ENCODE assay signal across 8 cellular contexts in the genomic region with DNA sequence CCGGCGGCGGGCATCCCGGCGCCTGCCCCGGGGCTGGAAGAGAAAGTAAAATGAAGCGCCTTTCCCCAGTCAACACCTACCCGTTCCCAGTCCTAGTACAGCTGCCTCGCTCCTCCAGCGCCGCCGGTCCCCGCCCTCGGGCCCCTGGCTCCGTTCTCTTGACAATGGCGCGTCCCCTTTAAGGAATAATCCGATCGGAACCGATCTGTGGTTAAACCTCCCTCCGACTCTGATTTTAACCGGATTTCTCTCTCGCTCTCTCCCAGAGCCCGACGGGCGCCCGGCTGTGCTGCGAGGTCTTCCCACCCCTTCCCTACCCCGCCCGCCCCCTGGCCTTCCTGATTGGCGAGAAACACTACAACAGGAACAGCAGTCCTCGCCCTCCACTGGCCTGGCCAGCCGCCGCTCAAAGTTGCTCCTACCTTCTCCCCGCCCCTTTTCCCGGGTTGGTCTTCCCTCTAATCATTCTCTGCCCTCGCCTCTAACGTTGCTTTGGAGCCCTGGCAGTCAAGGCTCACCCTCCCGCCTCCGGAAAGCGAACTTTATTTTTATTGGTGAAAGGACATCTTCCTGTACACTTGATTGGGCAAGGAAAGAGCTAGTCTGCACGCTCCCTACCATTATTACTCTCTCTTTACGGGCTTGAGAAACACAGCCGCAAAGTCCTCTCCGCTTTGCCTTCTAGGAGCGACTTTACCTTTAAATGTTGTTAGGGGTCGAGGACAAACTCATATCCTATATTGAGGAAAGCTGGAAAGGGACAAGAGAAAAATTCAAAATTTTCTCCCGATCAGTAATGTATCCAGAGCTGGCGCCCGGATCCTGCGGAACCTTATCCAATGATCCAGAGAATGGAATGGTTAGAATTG. TPM values are rescaled to one million over a fixed set of nuclear protein-coding genes. Genes with fewer than 3 reads are reported as not detected.
A peak's percentile ranks its signal among the peaks of the same experiment; 100 is the strongest.
DNase-seq lines count a peak whose midpoint lies in the region; ATAC-seq, FAIRE-seq and TF ChIP-seq lines count a peak whose summit lies in the region.

A gene (minus strand): TSS at position 282 of the 869 bp plus-strand sequence. CDS start 145,869 bp downstream, outside the sequence.

- H3K79me2 ChIP-seq in trophoblast cell (ENCODE audit: control insufficient read depth, insufficient read depth, low read length, poor library complexity) = peaks cover 11% of the 10 kb centered on the region

- H3K4me1 ChIP-seq in adrenal gland (replicated peaks in 1 of 2) (peaks cover 9 to 32% of the 10 kb centered on the region in 2 donors), trophoblast cell (ENCODE audit: control insufficient read depth in 1 of 2, insufficient read depth in 2 of 2, low read length in 2 of 2) (peaks cover 3 to 9% of the 10 kb centered on the region in 2 experiments)

- peak; percentile 71 for DNase-seq in GM12892 (ENCODE audit: insufficient read length)
- DNase-seq in NCI-H146 (lab: John Stamatoyannopoulos, UW) = peak; percentile 100
- DNase-seq in T-helper 1 cell = peak; percentile 96 to 99 (median 97)
- DNase-seq in adrenal gland = peak; percentile 99 to 100 (median 100)
- DNase-seq in cardiac septum (ENCODE audit: low spot score) = peak; percentile 100
- peak; percentile 100 for DNase-seq in trophoblast cell
- peak; percentile 96 for DNase-seq in type B pancreatic cell (ENCODE audit: extremely low spot score, unreplicated experiment)

- FAIRE-seq in GM12892 (lab: Jason Lieb, UNC) = peak; percentile 94

- no peak within 1 kb of the TSS for H3K23ac ChIP-seq in trophoblast cell (ENCODE audit: low read length)

- WGBS in adrenal gland, 4 donors = 0 to 1% (median 0%) methylated on average over 42 to 51 of the region's 51 CpGs
- no CpG with 5 or more reads among the region's 51 CpGs for WGBS in trophoblast cell (ENCODE audit: extremely low coverage, insufficient coverage, insufficient read length)

- H3K27ac ChIP-seq in adrenal gland = peak within 1 kb of the TSS; percentile 89 to 97 (median 95)
- H3K27ac ChIP-seq in trophoblast cell (ENCODE audit: low read depth, low read length) = peak within 1 kb of the TSS; percentile 92

- peak within 1 kb of the TSS; percentile 45 for H2BK12ac ChIP-seq in trophoblast cell (ENCODE audit: low read length)

- H2BK120ac ChIP-seq in trophoblast cell (ENCODE audit: insufficient read depth, low read length, poor library complexity) = peak within 1 kb of the TSS; percentile 94

- no peaks in the 10 kb centered on the region for H3K27me3 Mint-ChIP-seq in type B pancreatic cell

- intact Hi-C loops in adrenal gland (cut with DNase I) = loop anchor here (10.0 kb wide), 3 partner anchors 55 to 205 kb away; a partner anchor contains a TSS
- intact Hi-C loops in cardiac septum (cut with DNase I) = loop anchor here (1.0 to 10.0 kb wide), 5 partner anchors 51 to 203 kb away; a partner anchor contains a TSS

- H3K18ac ChIP-seq in trophoblast cell (ENCODE audit: low read length) = peak within 1 kb of the TSS; percentile 95

- H3K4ac ChIP-seq in trophoblast cell (ENCODE audit: low read depth, low read length) = peak within 1 kb of the TSS; percentile 90

- no peaks in the 10 kb centered on the region for H3K9me3 ChIP-seq in adrenal gland (replicated peaks in 1 of 3)
- H3K9me3 ChIP-seq in trophoblast cell (ENCODE audit: insufficient read depth, low read depth, low read length) = no peaks in the 10 kb centered on the region

- H2AK5ac ChIP-seq in trophoblast cell (ENCODE audit: low read length) = peak within 1 kb of the TSS; percentile 54

- H3K4me3 ChIP-seq in adrenal gland = peak within 1 kb of the TSS; percentile 80 to 100 (median 93)
- peak within 1 kb of the TSS; percentile 95 for H3K4me3 ChIP-seq in trophoblast cell (ENCODE audit: low read depth, low read length)

- peak; percentile 61; the same call in 1 of the 2 replicates for TF ChIP-seq POLR2A in GM12892 (IDR thresholded peaks at IDR 0.05; ENCODE audit: low read depth, low read length)
- peak; percentile 63 to 94 for TF ChIP-seq POLR2A in adrenal gland (IDR thresholded peaks at IDR 0.05)

- peak within 1 kb of the TSS; percentile 90 for H4K8ac ChIP-seq in trophoblast cell (ENCODE audit: low read depth, low read length)

- H3K36me3 ChIP-seq in adrenal gland (replicated peaks in 1 of 2) = no peaks in the 10 kb centered on the region
- H3K36me3 ChIP-seq in trophoblast cell (ENCODE audit: control insufficient read depth in 1 of 2, insufficient read depth in 2 of 2, low read length in 2 of 2) = no peaks in the 10 kb centered on the region

- peak within 1 kb of the TSS; percentile 80 for H2BK5ac ChIP-seq in trophoblast cell (ENCODE audit: low read depth, low read length, poor library complexity)

- peak; percentile 87 for ATAC-seq in HG02852 (IDR thresholded peaks at IDR 0.05; ENCODE audit: unreplicated experiment)

- H4K12ac ChIP-seq in trophoblast cell (ENCODE audit: low read depth, low read length) = peak within 1 kb of the TSS; percentile 83

- H3K14ac ChIP-seq in trophoblast cell (ENCODE audit: low read length) = peak within 1 kb of the TSS; percentile 90

- H3K9me3 Mint-ChIP-seq in type B pancreatic cell = no peaks in the 10 kb centered on the region

- TF ChIP-seq CTCF in adrenal gland (IDR thresholded peaks at IDR 0.05) = no peak
- no peak for TF ChIP-seq CTCF in type B pancreatic cell (conservative IDR thresholded peaks at IDR 0.05)

- H3K27me3 ChIP-seq in adrenal gland (no peaks in the 10 kb centered on the region), trophoblast cell (ENCODE audit: insufficient read depth, low read length) (no peaks in the 10 kb centered on the region)

- H4K91ac ChIP-seq in trophoblast cell (ENCODE audit: low read depth, low read length) = peak within 1 kb of the TSS; percentile 81

- peak within 1 kb of the TSS; percentile 95 for H3K4me3 Mint-ChIP-seq in type B pancreatic cell

- peak within 1 kb of the TSS; percentile 92 for H3K9ac ChIP-seq in trophoblast cell (ENCODE audit: low read length)

- peaks cover 14% of the 10 kb centered on the region for H3K79me1 ChIP-seq in trophoblast cell (ENCODE audit: low read length)

- peaks cover 51% of the 10 kb centered on the region for H3K4me1 Mint-ChIP-seq in type B pancreatic cell (ENCODE audit: unreplicated experiment)

- H3K27ac Mint-ChIP-seq in type B pancreatic cell = peak within 1 kb of the TSS; percentile 93

- peak within 1 kb of the TSS; percentile 82 for H2AFZ ChIP-seq in trophoblast cell (ENCODE audit: insufficient read depth, low read length, poor library complexity)

- H3K4me2 ChIP-seq in trophoblast cell (ENCODE audit: low read length) = peak within 1 kb of the TSS; percentile 90

- peaks cover 3% of the 10 kb centered on the region for H3K36me3 Mint-ChIP-seq in type B pancreatic cell

RNA-seq across cellular contexts. Expression of the gene that starts here (rescaled TPM):
- 18.9 TPM for polyA plus RNA-seq in GM12892 (2012; ENCODE audit: missing spikeins)
- 10 to 100 TPM; 26.0 to 64.4 (median 43.9) TPM for total RNA-seq in adrenal gland
- 10 to 100 TPM; 16.5 to 22.4 (median 20.1) TPM for polyA plus RNA-seq in adrenal gland
- total RNA-seq in cardiac septum = 41.0 TPM
- polyA plus RNA-seq in trophoblast cell (2013) = 14.9 and 15.0 TPM in 2 replicates
- 43.1 and 50.0 TPM in 2 replicates for total RNA-seq in type B pancreatic cell (ENCODE audit: low replicate concordance)

Comparison
In these comparisons a context has a peak if more than half of its experiments do, and no peak if none do; other contexts are left out.
1. Peak in every context shown above with its lines: DNase-seq, ATAC-seq, H3K4me3 ChIP-seq and H3K27ac ChIP-seq.